Comparison of ENCODE assay signal across 25 cellular contexts in genomic region chr5:103389362-103389761, GRCh38.
"Had no signal": no experiment of that assay in that cellular context is flagged by ENCODE, and none has a peak within 500 bp of the region (broad histone marks: within the 10 kb centered on the region; RNA-seq: fewer than 3 reads in every experiment).

No MANE protein-coding gene starts in this region.

- H3K4me3 ChIP-seq: body of pancreas, colonic mucosa, heart right ventricle, mucosa of descending colon, pancreas, smooth muscle cell, stomach, suprapubic skin, transverse colon, uterus had no signal

- H3K9me3 ChIP-seq: body of pancreas, colonic mucosa, mucosa of descending colon, neutrophil, pancreas, suprapubic skin, transverse colon, uterus had no signal

- DNase-seq: activated CD4-positive, alpha-beta T cell treated with anti-CD3 and anti-CD28 coated beads, Interleukin-2, amount 10 ng/mL, durations not matched to agents 7 days and 5 days; activated CD4-positive, CD25-positive, alpha-beta regulatory T cell treated with anti-CD3 and anti-CD28 coated beads, Interleukin-2, amount 50 U/mL, for 72 hours; activated CD8-positive, alpha-beta T cell treated with anti-CD3 and anti-CD28 coated beads, Interleukin-2, amount 10 ng/mL, durations not matched to agents 7 days and 5 days; activated gamma-delta T cell treated with Interleukin-2 at 50 U/mL for 16 hours; activated T-cell treated with anti-CD3 and anti-CD28 coated beads, Interleukin-2, amount 50 U/mL, for 1 hour; body of pancreas; colonic mucosa; heart right ventricle; islet precursor cell; left colon; mucosa of descending colon; pancreas; stimulated activated CD4-positive, alpha-beta T cell treated with anti-CD3 and anti-CD28 coated beads, Interleukin-15, amount 100 ng/mL, for 24 hours; stomach; T-cell; transverse colon; uterus had no signal

- H3K4me1 ChIP-seq: body of pancreas, colonic mucosa, pancreas, stomach, suprapubic skin, transverse colon, uterus had no signal

- H3K27ac Mint-ChIP-seq: activated CD4-positive, alpha-beta T cell treated with anti-CD3 and anti-CD28 coated beads, Interleukin-2, amount 10 ng/mL, durations not matched to agents 7 days and 5 days; activated CD8-positive, alpha-beta T cell treated with anti-CD3 and anti-CD28 coated beads, Interleukin-2, amount 10 ng/mL, durations not matched to agents 7 days and 5 days; activated naive CD4-positive, alpha-beta T cell treated with anti-CD3 and anti-CD28 coated beads, Interleukin-2, amount 50 U/mL, for 24 hours; memory B cell; stimulated activated memory B cell treated with anti-CD40 and anti-IgM and Interleukin-4, amounts not matched to agents 10 μg/mL and 1 μg/mL and 100 μg/mL, for 72 hours; T-cell; T-helper 2 cell treated with Interferon-gamma antibody and Interleukin-4, amounts not matched to agents 5 μg/mL and 100 μg/mL, for 36 hours had no signal

- H3K27me3 Mint-ChIP-seq: activated CD4-positive, alpha-beta T cell treated with anti-CD3 and anti-CD28 coated beads, Interleukin-2, amount 10 ng/mL, durations not matched to agents 7 days and 5 days had no signal

- H3K27ac ChIP-seq: body of pancreas, colonic mucosa, heart right ventricle, neutrophil, pancreas, stomach, suprapubic skin, transverse colon, uterus, VCaP had no signal

- H3K4me3 Mint-ChIP-seq: activated CD4-positive, alpha-beta T cell treated with anti-CD3 and anti-CD28 coated beads, Interleukin-2, amount 10 ng/mL, durations not matched to agents 7 days and 5 days; activated CD8-positive, alpha-beta T cell treated with anti-CD3 and anti-CD28 coated beads, Interleukin-2, amount 10 ng/mL, durations not matched to agents 7 days and 5 days; activated naive CD4-positive, alpha-beta T cell treated with anti-CD3 and anti-CD28 coated beads, Interleukin-2, amount 50 U/mL, for 24 hours; memory B cell; stimulated activated memory B cell treated with anti-CD40 and anti-IgM and Interleukin-4, amounts not matched to agents 10 μg/mL and 1 μg/mL and 100 μg/mL, for 72 hours; T-cell; T-helper 2 cell treated with Interferon-gamma antibody and Interleukin-4, amounts not matched to agents 5 μg/mL and 100 μg/mL, for 36 hours had no signal

- H3K4me1 Mint-ChIP-seq: activated naive CD4-positive, alpha-beta T cell treated with anti-CD3 and anti-CD28 coated beads, Interleukin-2, amount 50 U/mL, for 24 hours; memory B cell; stimulated activated memory B cell treated with anti-CD40 and anti-IgM and Interleukin-4, amounts not matched to agents 10 μg/mL and 1 μg/mL and 100 μg/mL, for 72 hours had no signal

- H3K36me3 Mint-ChIP-seq: memory B cell; stimulated activated memory B cell treated with anti-CD40 and anti-IgM and Interleukin-4, amounts not matched to agents 10 μg/mL and 1 μg/mL and 100 μg/mL, for 72 hours; T-cell had no signal

- H3K36me3 ChIP-seq: colonic mucosa, heart right ventricle, neutrophil, pancreas, stomach, suprapubic skin, transverse colon, uterus had no signal

- H3K27me3 ChIP-seq: body of pancreas, colonic mucosa, heart right ventricle, neutrophil, pancreas, stomach, suprapubic skin, transverse colon, uterus had no signal

- H3K9me3 Mint-ChIP-seq: activated CD4-positive, alpha-beta T cell treated with anti-CD3 and anti-CD28 coated beads, Interleukin-2, amount 10 ng/mL, durations not matched to agents 7 days and 5 days; T-helper 2 cell treated with Interferon-gamma antibody and Interleukin-4, amounts not matched to agents 5 μg/mL and 100 μg/mL, for 36 hours had no signal
